8 cellular contexts compared by ENCODE assay signal in the genomic region with DNA sequence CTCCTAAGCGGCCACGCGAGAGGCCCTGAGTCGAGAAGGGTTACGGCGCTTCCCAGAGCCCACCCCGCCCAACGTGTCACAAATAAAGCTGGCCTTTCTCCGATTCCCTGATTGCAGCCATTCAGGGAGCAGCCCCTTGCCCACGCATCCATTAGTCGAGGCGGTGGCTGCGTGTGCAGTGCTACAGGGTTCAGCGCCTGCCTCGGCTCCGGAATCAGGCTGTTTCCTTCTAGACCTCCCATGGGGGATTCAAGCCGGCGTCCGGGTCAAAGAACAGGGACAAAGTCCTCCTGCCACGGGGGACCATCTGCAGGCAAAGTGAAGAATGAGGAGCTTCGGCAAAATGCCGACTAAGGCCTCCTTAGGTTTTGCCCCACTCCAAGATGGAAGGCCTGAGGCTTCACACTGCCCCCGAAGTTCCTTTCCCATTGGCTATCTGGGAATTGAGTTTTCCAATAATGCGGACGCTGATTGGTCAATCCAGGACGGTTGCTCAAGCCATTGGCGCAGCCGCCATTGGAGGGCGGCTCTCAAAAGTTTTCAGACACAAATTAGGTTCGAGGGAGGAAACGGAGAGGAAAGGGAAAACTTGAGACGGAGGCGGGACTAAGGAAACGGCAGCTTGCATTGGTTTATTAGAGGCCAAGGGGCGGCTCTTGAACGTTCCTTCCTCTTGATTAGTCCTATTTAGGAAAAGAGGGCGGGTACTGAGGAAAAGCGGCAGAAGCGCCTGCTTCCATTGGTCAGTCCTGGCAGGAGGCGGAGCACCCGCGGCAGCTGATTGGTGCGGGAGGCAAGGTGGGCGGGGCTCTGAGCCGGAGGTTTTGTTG. TPM values are rescaled to one million over a fixed set of nuclear protein-coding genes. Genes with fewer than 3 reads are reported as not detected.
DNase-seq lines count a peak whose midpoint lies in the region; ATAC-seq and TF ChIP-seq lines count a peak whose summit lies in the region.

No MANE protein-coding gene starts in this region.

- no peaks in the 10 kb centered on the region for H4K20me1 ChIP-seq in fibroblast of lung (ENCODE audit: control insufficient read depth, extremely low read depth, insufficient read depth, low read length)

- H3K27me3 ChIP-seq in fibroblast of lung (ENCODE audit: control insufficient read depth, insufficient read depth, low read length) = no peaks in the 10 kb centered on the region

- peak; percentile 100 for DNase-seq in EH (ENCODE audit: low read depth)
- peak; percentile 99 for DNase-seq in GOT3 (lab: John Stamatoyannopoulos, UW)
- DNase-seq in LHCN-M2 (ENCODE audit: low read depth) = peak; percentile 100
- peak; percentile 100 for DNase-seq in RPMI7951 (ENCODE audit: low read depth)
- DNase-seq in fibroblast of lung (ENCODE audit: low read depth in 2 of 2) = peak; percentile 100
- peak; percentile 99 for DNase-seq in naive B cell
- peak; percentile 88 to 98 for DNase-seq in stimulated activated effector memory CD8-positive, alpha-beta T cell treated with anti-CD3 and anti-CD28 coated beads, Interleukin-12 subunit alpha, Interleukin-12 subunit beta, amount 100 ng/mL, for 72 hours (ENCODE audit: low spot score in 2 of 2)

- peak overlapping the region; percentile 90 for H3K9ac ChIP-seq in fibroblast of lung (ENCODE audit: insufficient read depth, low read length)

- peak overlapping the region; percentile 95 for H3K27ac Mint-ChIP-seq in activated T-helper 17 cell treated with anti-CD3 and anti-CD28 coated beads, Interleukin-2, amount 50 U/mL, for 72 hours
- peak overlapping the region; percentile 82 to 96 (median 93) for H3K27ac Mint-ChIP-seq in naive B cell
- H3K27ac Mint-ChIP-seq in stimulated activated effector memory CD8-positive, alpha-beta T cell treated with anti-CD3 and anti-CD28 coated beads, Interleukin-12 subunit alpha, Interleukin-12 subunit beta, amount 100 ng/mL, for 72 hours = peak overlapping the region; percentile 93

- peaks cover 10% of the 10 kb centered on the region for H3K4me1 Mint-ChIP-seq in activated T-helper 17 cell treated with anti-CD3 and anti-CD28 coated beads, Interleukin-2, amount 50 U/mL, for 72 hours
- H3K4me1 Mint-ChIP-seq in naive B cell = peaks cover 14 to 39% (median 16%) of the 10 kb centered on the region in 3 donors
- peaks cover 40% of the 10 kb centered on the region for H3K4me1 Mint-ChIP-seq in stimulated activated effector memory CD8-positive, alpha-beta T cell treated with anti-CD3 and anti-CD28 coated beads, Interleukin-12 subunit alpha, Interleukin-12 subunit beta, amount 100 ng/mL, for 72 hours

- peak overlapping the region; percentile 91 for H3K4me3 Mint-ChIP-seq in activated T-helper 17 cell treated with anti-CD3 and anti-CD28 coated beads, Interleukin-2, amount 50 U/mL, for 72 hours
- H3K4me3 Mint-ChIP-seq in naive B cell = peak overlapping the region; percentile 90 to 100 (median 98)
- peak overlapping the region; percentile 92 for H3K4me3 Mint-ChIP-seq in stimulated activated effector memory CD8-positive, alpha-beta T cell treated with anti-CD3 and anti-CD28 coated beads, Interleukin-12 subunit alpha, Interleukin-12 subunit beta, amount 100 ng/mL, for 72 hours

- H3K9me3 Mint-ChIP-seq in activated T-helper 17 cell treated with anti-CD3 and anti-CD28 coated beads, Interleukin-2, amount 50 U/mL, for 72 hours = peaks cover 11% of the 10 kb centered on the region
- peaks cover 0 to 1% (median 0%) of the 10 kb centered on the region in 7 donors for H3K9me3 Mint-ChIP-seq in naive B cell
- peaks cover 6% of the 10 kb centered on the region for H3K9me3 Mint-ChIP-seq in stimulated activated effector memory CD8-positive, alpha-beta T cell treated with anti-CD3 and anti-CD28 coated beads, Interleukin-12 subunit alpha, Interleukin-12 subunit beta, amount 100 ng/mL, for 72 hours

- ATAC-seq in activated T-helper 17 cell treated with anti-CD3 and anti-CD28 coated beads, Interleukin-2, amount 50 U/mL, for 72 hours (replicated peaks) = peak; percentile 91
- peak; percentile 84 to 86 for ATAC-seq in naive B cell (ENCODE audit: low read depth in 2 of 2)
- ATAC-seq in stimulated activated effector memory CD8-positive, alpha-beta T cell treated with anti-CD3 and anti-CD28 coated beads, Interleukin-12 subunit alpha, Interleukin-12 subunit beta, amount 100 ng/mL, for 72 hours = peak; percentile 91

- H2AFZ ChIP-seq in fibroblast of lung (ENCODE audit: low read length) = peak overlapping the region; percentile 89

- H3K36me3 ChIP-seq in fibroblast of lung (ENCODE audit: control insufficient read depth, insufficient read depth, low read length) = no peaks in the 10 kb centered on the region

- H3K27me3 Mint-ChIP-seq in activated T-helper 17 cell treated with anti-CD3 and anti-CD28 coated beads, Interleukin-2, amount 50 U/mL, for 72 hours = no peaks in the 10 kb centered on the region
- H3K27me3 Mint-ChIP-seq in naive B cell = no peaks in the 10 kb centered on the region

- peak overlapping the region; percentile 86 to 90 (median 89) for H3K4me3 ChIP-seq in fibroblast of lung (replicated peaks in 1 of 4; ENCODE audit: control extremely low read depth in 1 of 4, insufficient read depth in 1 of 4, low read depth in 3 of 4, low read length in 4 of 4)

- peak overlapping the region; percentile 94 for H3K27ac ChIP-seq in fibroblast of lung (ENCODE audit: insufficient read depth, low read length)

- H3K4me2 ChIP-seq in fibroblast of lung (ENCODE audit: extremely low read depth, insufficient read depth, low read length) = peak overlapping the region; percentile 99

- peaks cover 13% of the 10 kb centered on the region for H3K4me1 ChIP-seq in fibroblast of lung (ENCODE audit: control insufficient read depth, extremely low read depth, insufficient read depth, low read length)

- TF ChIP-seq CTCF in fibroblast of lung (conservative IDR thresholded peaks at IDR 0.05 in 1 of 2, IDR thresholded peaks at IDR 0.05 in 1 of 2; ENCODE audit: low read depth in 1 of 2, low read length in 2 of 2) = no peak

- peaks cover 7% of the 10 kb centered on the region for H3K36me3 Mint-ChIP-seq in activated T-helper 17 cell treated with anti-CD3 and anti-CD28 coated beads, Interleukin-2, amount 50 U/mL, for 72 hours (ENCODE audit: low read depth)
- H3K36me3 Mint-ChIP-seq in naive B cell = no peaks in the 10 kb centered on the region
- peaks cover 21% of the 10 kb centered on the region for H3K36me3 Mint-ChIP-seq in stimulated activated effector memory CD8-positive, alpha-beta T cell treated with anti-CD3 and anti-CD28 coated beads, Interleukin-12 subunit alpha, Interleukin-12 subunit beta, amount 100 ng/mL, for 72 hours

- H3K9me3 ChIP-seq in fibroblast of lung (ENCODE audit: control insufficient read depth, insufficient read depth, low read depth, low read length) = no peaks in the 10 kb centered on the region

- H3K79me2 ChIP-seq in fibroblast of lung (ENCODE audit: control insufficient read depth, insufficient read depth, low read length) = peaks cover 1% of the 10 kb centered on the region

RNA-seq across cellular contexts. Expression of a gene that starts 0.4 kb away (rescaled TPM):
- total RNA-seq in LHCN-M2 (2014; rRNA removed) (23.4 and 23.7 TPM in 2 replicates), fibroblast of lung (11.0 and 15.2 TPM in 2 replicates)
- polyA plus RNA-seq in LHCN-M2 (2012) = 15.8 TPM
- 17.7 and 19.8 TPM in 2 replicates for total RNA-seq in RPMI7951 (2014; rRNA removed; shearing (Covaris generic))
- total RNA-seq in activated T-helper 17 cell treated with anti-CD3 and anti-CD28 coated beads, Interleukin-2, amount 50 U/mL, for 72 hours = 10 to 100 TPM; 20.0 to 37.5 TPM
- polyA plus RNA-seq in fibroblast of lung (6.7 and 9.5 TPM in 2 replicates), naive B cell (ENCODE audit: low read depth in 6 of 6) (10 to 100 TPM in 3 of 6 donors, 1 to 10 TPM in 3; 6.1 to 27.2 (median 10.0) TPM)
- 10.3 and 14.8 TPM in 2 replicates for polyA plus RNA-seq in fibroblast of lung (2012)
- 21.2 and 28.2 TPM in 2 replicates for polyA minus RNA-seq in fibroblast of lung (ENCODE audit: low replicate concordance)

RNA-seq across cellular contexts. Expression of a gene that starts 40.5 kb away (rescaled TPM):
- not detected in 2 replicates for total RNA-seq in LHCN-M2 (2014; rRNA removed)
- polyA plus RNA-seq in LHCN-M2 (2012) = not detected
- not detected in 2 replicates for total RNA-seq in RPMI7951 (2014; rRNA removed; shearing (Covaris generic))
- not detected for total RNA-seq in activated T-helper 17 cell treated with anti-CD3 and anti-CD28 coated beads, Interleukin-2, amount 50 U/mL, for 72 hours
- total RNA-seq in fibroblast of lung = under 0.01 TPM in 1 of 2 replicates, not detected in the other
- not detected in 2 replicates for polyA plus RNA-seq in fibroblast of lung
- not detected in 2 replicates for polyA plus RNA-seq in fibroblast of lung (2012)
- polyA minus RNA-seq in fibroblast of lung (ENCODE audit: low replicate concordance) = not detected in 2 replicates
- not detected for polyA plus RNA-seq in naive B cell (ENCODE audit: low read depth in 6 of 6)

Comparison
In these comparisons a context has a peak if more than half of its experiments do, and no peak if none do; other contexts are left out.
1. Peak in every context shown above with its lines: DNase-seq, ATAC-seq, H3K4me3 ChIP-seq and H3K27ac ChIP-seq.